9 cellular contexts compared by ENCODE assay signal in the genomic region with DNA sequence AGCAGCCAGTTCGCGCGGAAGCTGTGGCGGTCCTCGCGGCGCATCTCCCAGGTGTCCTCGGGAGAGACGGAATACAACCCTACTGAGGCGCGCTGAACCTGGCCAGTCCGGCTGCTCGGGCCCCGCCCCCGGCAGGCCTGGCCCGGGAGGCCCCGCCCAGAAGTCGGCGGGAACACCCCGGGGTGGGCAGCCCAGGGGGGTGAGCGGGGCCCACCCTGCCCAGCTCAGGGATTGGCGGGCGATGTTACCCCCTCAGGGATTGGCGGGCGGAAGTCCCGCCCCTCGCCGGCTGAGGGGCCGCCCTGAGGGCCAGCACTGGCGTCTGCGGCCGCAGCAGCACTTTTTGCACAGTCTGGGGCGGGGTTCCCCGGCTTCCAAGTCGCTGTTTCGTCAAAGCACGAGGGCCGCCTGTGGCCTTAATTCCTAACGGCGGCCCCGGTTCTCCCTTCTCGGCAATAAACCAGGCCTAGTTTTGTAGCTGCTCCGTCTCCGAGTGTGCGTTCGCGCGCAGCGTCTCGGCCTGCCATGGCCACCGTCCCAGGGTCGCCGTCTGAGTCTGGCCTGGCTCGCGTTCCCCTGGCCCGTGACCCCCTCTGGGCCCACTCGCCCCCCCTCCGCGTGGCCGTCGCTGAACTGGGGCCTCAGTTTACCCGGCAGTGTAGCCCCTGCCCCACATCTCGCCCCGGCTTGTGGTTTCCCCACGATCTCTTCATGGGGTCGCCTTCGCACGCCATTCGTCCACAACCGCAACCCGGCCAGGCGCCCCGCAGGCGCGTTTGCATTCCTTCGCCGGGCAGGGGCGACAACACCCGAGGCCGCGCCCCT. TPM values are rescaled to one million over a fixed set of nuclear protein-coding genes. Genes with fewer than 3 reads are reported as not detected.
A peak's percentile ranks its signal among the peaks of the same experiment; 100 is the strongest.
DNase-seq lines count a peak whose midpoint lies in the region; ATAC-seq and TF ChIP-seq lines count a peak whose summit lies in the region.
"Had no signal": no experiment of that assay in that cellular context is flagged by ENCODE, and none has a peak within 500 bp of the region (broad histone marks: within the 10 kb centered on the region; RNA-seq: fewer than 3 reads in every experiment).

No MANE protein-coding gene starts in this region.

- H3K27me3 ChIP-seq in BJ (ENCODE audit: control insufficient read depth, insufficient read depth, low read length) (no peaks in the 10 kb centered on the region), spleen (replicated peaks in 1 of 7) (no peaks in the 10 kb centered on the region), MM.1S (replicated peaks; ENCODE audit: insufficient read depth, low read length) (no peaks in the 10 kb centered on the region)

- H3K36me3 Mint-ChIP-seq in central memory CD8-positive, alpha-beta T cell (ENCODE audit: insufficient read depth): peaks cover 46% of the 10 kb centered on the region

- H3K27ac ChIP-seq in spleen (peak overlapping the region; percentile 59 to 84 (median 82)), MM.1S (ENCODE audit: low read length) (no peak overlapping the region)
- H3K27ac ChIP-seq: HL-60 had no signal

- peak overlapping the region; percentile 38 for H3K4me3 Mint-ChIP-seq in central memory CD8-positive, alpha-beta T cell

- H3K9me3 ChIP-seq in spleen (no peaks in the 10 kb centered on the region), MM.1S (replicated peaks; ENCODE audit: insufficient read depth, low read length) (no peaks in the 10 kb centered on the region)

- H3K4me3 ChIP-seq in BJ (ENCODE audit: low read depth, low read length) (peak overlapping the region; percentile 55), spleen (peak overlapping the region; percentile 45 to 75 (median 49)), MM.1S (ENCODE audit: low read length) (no peak overlapping the region)

- H3K27ac Mint-ChIP-seq in central memory CD8-positive, alpha-beta T cell (ENCODE audit: low read depth): peak overlapping the region; percentile 47

- no peaks in the 10 kb centered on the region for H3K9me2 ChIP-seq in MM.1S (replicated peaks; ENCODE audit: insufficient read depth, low read length)

- H4K20me1 ChIP-seq in MM.1S (ENCODE audit: insufficient read depth, low read length): no peaks in the 10 kb centered on the region

- peaks cover 4 to 31% (median 18%) of the 10 kb centered on the region in 6 donors for H3K4me1 ChIP-seq in spleen
- no peaks in the 10 kb centered on the region for H3K4me1 ChIP-seq in MM.1S (ENCODE audit: low read length)

- no peak overlapping the region for H2AFZ ChIP-seq in MM.1S (ENCODE audit: low read length)

- POLR2A ChIA-PET in BJ (lab: Charles Lee): interaction anchor here (0.6 to 1.3 kb wide), 4 partner anchors 17 to 1078 kb away, joined by 3 to 4 read pairs (median 3); no protein-coding TSS in a partner anchor

- CTCF ChIA-PET in BJ (lab: Yijun Ruan, JAX): interaction anchor here (0.6 to 1.5 kb wide), 4 partner anchors 24 to 100 kb away, joined by 3 to 5 read pairs (median 3); no protein-coding TSS in a partner anchor

- no peak overlapping the region for H3K4me2 ChIP-seq in MM.1S (ENCODE audit: low read depth, low read length)

- H3K79me2 ChIP-seq in MM.1S (ENCODE audit: low read length): no peaks in the 10 kb centered on the region

- TF ChIP-seq CTCF in BJ (IDR thresholded peaks at IDR 0.05; ENCODE audit: insufficient read depth, low read depth, low read length) (no peak), spleen (IDR thresholded peaks at IDR 0.05 in 8 of 11, conservative IDR thresholded peaks at IDR 0.05 in 3 of 11) (no peak), MM.1S (IDR thresholded peaks at IDR 0.05; ENCODE audit: low read length) (no peak)

- H3K27me3 Mint-ChIP-seq in central memory CD8-positive, alpha-beta T cell: no peaks in the 10 kb centered on the region

- TF ChIP-seq POLR2A in spleen (IDR thresholded peaks at IDR 0.05): peak in 1 of 3 donors; percentile 59

- H3K9ac ChIP-seq in MM.1S (ENCODE audit: low read length): no peak overlapping the region

- no peaks in the 10 kb centered on the region for H3K9me3 Mint-ChIP-seq in central memory CD8-positive, alpha-beta T cell

- DNase-seq in BJ (ENCODE audit: low read depth): peak; percentile 65
- peak; percentile 97 for DNase-seq in HuH-7 (ENCODE audit: low spot score)
- peak in 3 of 4 experiments; percentile 39 to 59 (median 57) for DNase-seq in activated CD4-positive, CD25-positive, alpha-beta regulatory T cell (lab: John Stamatoyannopoulos, UW)
- peak; percentile 50 to 54 for DNase-seq in central memory CD8-positive, alpha-beta T cell (ENCODE audit: low spot score in 2 of 2)
- DNase-seq in islet precursor cell: peak; percentile 97
- peak; percentile 95 for DNase-seq in spleen
- DNase-seq in MM.1S: no peak

- peaks cover 7% of the 10 kb centered on the region; the same call in 1 of the 2 replicates for H3F3A ChIP-seq in MM.1S (ENCODE audit: insufficient read depth, low read length)

- 6 to 10% (median 8%) methylated on average over 79 to 81 of the region's 81 CpGs for WGBS in spleen, 5 donors

- peak; percentile 92 for ATAC-seq in GM19463 (IDR thresholded peaks at IDR 0.05; ENCODE audit: unreplicated experiment)
- ATAC-seq in central memory CD8-positive, alpha-beta T cell (replicated peaks; ENCODE audit: extremely low read depth, poor library complexity, severe bottlenecking): peak; percentile 83

- peaks cover 11% of the 10 kb centered on the region for H3K4me1 Mint-ChIP-seq in central memory CD8-positive, alpha-beta T cell

- intact Hi-C loops in spleen (cut with DNase I; ENCODE audit: low total_unique reads): no loop called here

- H3K36me3 ChIP-seq in BJ (ENCODE audit: control insufficient read depth, insufficient read depth, low read length) (peaks cover 7% of the 10 kb centered on the region), spleen (peaks cover 0 to 89% (median 39%) of the 10 kb centered on the region in 6 donors), MM.1S (replicated peaks; ENCODE audit: insufficient read depth, low read length) (no peaks in the 10 kb centered on the region)

RNA-seq across cellular contexts. Expression of a gene that starts 30.0 kb away (rescaled TPM):
- polyA plus RNA-seq in BJ (2011; rRNA removed) (2.4 and 5.1 TPM in 2 replicates), spleen (100 to 1,000 TPM in 2 of 3 donors, 10 to 100 TPM in 1; 44.0 to 126 (median 119) TPM)
- 2.7 and 5.3 TPM in 2 replicates for polyA minus RNA-seq in BJ (2011; rRNA and poly(A)+ RNA removed)
- 100 to 1,000 TPM; 101 to 271 (median 162) TPM for total RNA-seq in spleen

RNA-seq across cellular contexts. Expression of a gene that starts 32.9 kb away (rescaled TPM):
- 17.4 and 20.8 TPM in 2 replicates for polyA plus RNA-seq in BJ (2011; rRNA removed)
- 20.4 and 22.8 TPM in 2 replicates for polyA minus RNA-seq in BJ (2011; rRNA and poly(A)+ RNA removed)
- 10 to 100 TPM; 36.5 to 71.4 (median 54.7) TPM for total RNA-seq in spleen
- polyA plus RNA-seq in spleen: 100 to 1,000 TPM in 2 of 3 donors, 10 to 100 TPM in 1; 93.5 to 124 (median 105) TPM
